Comparison of ENCODE assay signal across 11 cellular contexts in the genomic region with DNA sequence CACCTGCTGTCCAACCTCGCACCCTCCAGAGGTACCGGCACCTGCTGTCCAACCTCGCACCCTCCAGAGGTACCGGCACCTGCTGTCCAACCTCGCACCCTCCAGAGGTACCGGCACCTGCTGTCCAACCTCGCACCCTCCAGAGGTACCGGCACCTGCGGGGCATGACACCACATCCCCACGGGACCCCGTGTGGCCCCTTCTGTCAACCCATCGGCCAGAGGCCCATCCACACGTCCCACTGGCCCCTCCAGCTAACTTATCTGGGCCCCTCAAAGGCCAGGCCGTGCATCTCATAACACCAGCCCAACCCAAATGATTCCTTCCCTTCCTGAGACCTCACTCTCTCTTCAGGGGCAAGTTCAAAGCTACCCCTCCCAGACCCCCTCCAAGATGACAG. TPM values are rescaled to one million over a fixed set of nuclear protein-coding genes. Genes with fewer than 3 reads are reported as not detected.
"Had no signal": no experiment of that assay in that cellular context is flagged by ENCODE, and none has a peak within 500 bp of the region (broad histone marks: within the 10 kb centered on the region; RNA-seq: fewer than 3 reads in every experiment).

No MANE protein-coding gene starts in this region.

RNA-seq across cellular contexts. Expression of gene CFAP97D2, which starts 53.0 kb away (rescaled TPM):
- total RNA-seq: activated CD8-positive, alpha-beta memory T cell treated with anti-CD3 and anti-CD28 coated beads for 36 hours; adrenal gland; cardiac muscle cell; esophagus muscularis mucosa; left lobe of liver; mammary epithelial cell; pulmonary artery endothelial cell; right lobe of liver; ureter had no signal
- polyA plus RNA-seq: adrenal gland, cardiac muscle cell, mammary epithelial cell, neural cell, ovary had no signal
